Comparison of ENCODE assay signal across 1 cellular context in the genomic region with DNA sequence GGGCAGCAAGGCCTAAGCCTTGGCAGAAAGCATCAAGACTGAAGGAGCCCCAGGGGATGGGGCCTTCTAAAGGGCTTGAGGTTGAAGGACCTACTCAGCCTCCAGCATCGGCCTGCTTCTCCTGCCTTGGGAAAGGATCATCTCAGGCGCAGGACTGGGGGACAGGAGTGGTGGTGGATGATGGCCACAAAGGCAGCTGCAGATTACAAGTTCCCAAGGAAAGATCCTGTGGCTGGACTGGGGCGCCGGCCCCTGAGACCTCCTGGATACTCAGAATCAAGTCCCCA.
TF ChIP-seq lines count a peak whose summit lies in the region.

No MANE protein-coding gene starts in this region.

TF ChIP-seq in IMR-90, 13 proteins besides CTCF, POLR2A, EP300 and RAD21 (continued from another document):
- TF ChIP-seq, protein P1, sequence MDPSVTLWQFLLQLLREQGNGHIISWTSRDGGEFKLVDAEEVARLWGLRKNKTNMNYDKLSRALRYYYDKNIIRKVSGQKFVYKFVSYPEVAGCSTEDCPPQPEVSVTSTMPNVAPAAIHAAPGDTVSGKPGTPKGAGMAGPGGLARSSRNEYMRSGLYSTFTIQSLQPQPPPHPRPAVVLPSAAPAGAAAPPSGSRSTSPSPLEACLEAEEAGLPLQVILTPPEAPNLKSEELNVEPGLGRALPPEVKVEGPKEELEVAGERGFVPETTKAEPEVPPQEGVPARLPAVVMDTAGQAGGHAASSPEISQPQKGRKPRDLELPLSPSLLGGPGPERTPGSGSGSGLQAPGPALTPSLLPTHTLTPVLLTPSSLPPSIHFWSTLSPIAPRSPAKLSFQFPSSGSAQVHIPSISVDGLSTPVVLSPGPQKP (IDR thresholded peaks at IDR 0.05; ENCODE audit: borderline replicate concordance, low read depth, low read length), result no peak
- no peak for TF ChIP-seq RCOR1 (IDR thresholded peaks at IDR 0.05; ENCODE audit: insufficient replicate concordance, low read length)
TF ChIP-seq in IMR-90: peak in this region for 0.
